22 cellular contexts compared by ENCODE assay signal in genomic region chr3:120764206-120764605, GRCh38. TPM values are rescaled to one million over a fixed set of nuclear protein-coding genes. Genes with fewer than 3 reads are reported as not detected.
DNase-seq lines count a peak whose midpoint lies in the region; ATAC-seq and TF ChIP-seq lines count a peak whose summit lies in the region.
"Had no signal": no experiment of that assay in that cellular context is flagged by ENCODE, and none has a peak within 500 bp of the region (broad histone marks: within the 10 kb centered on the region; RNA-seq: fewer than 3 reads in every experiment).

No MANE protein-coding gene starts in this region.

- H3K27me3 Mint-ChIP-seq in chondrocyte (ENCODE audit: low read depth) = no peaks in the 10 kb centered on the region
- no peaks in the 10 kb centered on the region for H3K27me3 Mint-ChIP-seq in activated T-helper 2 cell treated with anti-CD3 and anti-CD28 coated beads, Interferon-gamma antibody, Interleukin-2, Interleukin-4, amounts not matched to agents 10 μg/mL and 5 μg/mL and 100 μg/mL, durations not matched to agents 14 hours and 24 hours and 36 hours (ENCODE audit: low read depth)
- H3K27me3 Mint-ChIP-seq: stimulated activated naive CD8-positive, alpha-beta T cell treated with anti-CD3 and anti-CD28 coated beads, Interleukin-15, amount 100 ng/mL, for 72 hours had no signal

- peak; percentile 14 for ATAC-seq in HG03439 (IDR thresholded peaks at IDR 0.05; ENCODE audit: unreplicated experiment)
- ATAC-seq in psoas muscle = peak; percentile 44 to 91 (median 70)
- ATAC-seq in GM21529 (IDR thresholded peaks at IDR 0.05; ENCODE audit: unreplicated experiment) = no peak
- ATAC-seq: left cardiac atrium; stimulated activated naive CD8-positive, alpha-beta T cell treated with anti-CD3 and anti-CD28 coated beads, Interleukin-15, amount 100 ng/mL, for 72 hours; upper lobe of right lung had no signal

- no peak overlapping the region for H3K4me3 Mint-ChIP-seq in chondrocyte (ENCODE audit: unreplicated experiment)
- H3K4me3 Mint-ChIP-seq in activated T-helper 2 cell treated with anti-CD3 and anti-CD28 coated beads, Interferon-gamma antibody, Interleukin-2, Interleukin-4, amounts not matched to agents 10 μg/mL and 5 μg/mL and 100 μg/mL, durations not matched to agents 14 hours and 24 hours and 36 hours (ENCODE audit: low read depth) = no peak overlapping the region
- H3K4me3 Mint-ChIP-seq: endodermal cell; mesothelial cell of epicardium; stimulated activated naive CD8-positive, alpha-beta T cell treated with anti-CD3 and anti-CD28 coated beads, Interleukin-15, amount 100 ng/mL, for 72 hours had no signal

- TF ChIP-seq CTCF in chondrocyte (IDR thresholded peaks at IDR 0.05) (no peak), psoas muscle (IDR thresholded peaks at IDR 0.05) (no peak)

- DNase-seq in NCI-H2171 treated with DMSO at 0.1 percent for 48 hours (lab: John Stamatoyannopoulos, UW) (peak; percentile 24), NCI-H2171 (lab: John Stamatoyannopoulos, UW) (no peak), chondrocyte (ENCODE audit: low spot score) (no peak), psoas muscle (no peak), mucosa of gallbladder (ENCODE audit: low spot score) (no peak)
- DNase-seq in activated T-helper 2 cell treated with anti-CD3 and anti-CD28 coated beads, Interferon-gamma antibody, Interleukin-2, Interleukin-4, amounts not matched to agents 10 μg/mL and 5 μg/mL and 100 μg/mL, durations not matched to agents 14 hours and 24 hours and 36 hours (ENCODE audit: low spot score) = no peak
- DNase-seq: activated CD4-positive, CD25-positive, alpha-beta regulatory T cell treated with anti-CD3 and anti-CD28 coated beads, Interleukin-2, amount 50 U/mL, for 72 hours; activated effector memory CD4-positive, alpha-beta T cell treated with anti-CD3 and anti-CD28 coated beads, Interleukin-2, amount 50 U/mL, for 16 hours; C1 segment of cervical spinal cord; cerebellar nuclear complex; DMS 273 treated with DMSO at 0.1 percent for 48 hours; endodermal cell; hypothalamus; Kasumi-1; left cardiac atrium; retina; stimulated activated naive CD8-positive, alpha-beta T cell treated with anti-CD3 and anti-CD28 coated beads, Interleukin-15, amount 100 ng/mL, for 72 hours; T-helper 9 cell; upper lobe of right lung had no signal

- no peaks in the 10 kb centered on the region for H3K9me3 ChIP-seq in psoas muscle
- H3K9me3 ChIP-seq: upper lobe of right lung had no signal

- H3K9me3 Mint-ChIP-seq in chondrocyte (ENCODE audit: low read depth) = no peaks in the 10 kb centered on the region
- no peaks in the 10 kb centered on the region for H3K9me3 Mint-ChIP-seq in activated T-helper 2 cell treated with anti-CD3 and anti-CD28 coated beads, Interferon-gamma antibody, Interleukin-2, Interleukin-4, amounts not matched to agents 10 μg/mL and 5 μg/mL and 100 μg/mL, durations not matched to agents 14 hours and 24 hours and 36 hours
- H3K9me3 Mint-ChIP-seq: stimulated activated naive CD8-positive, alpha-beta T cell treated with anti-CD3 and anti-CD28 coated beads, Interleukin-15, amount 100 ng/mL, for 72 hours had no signal

- peaks cover 2% of the 10 kb centered on the region for H3K36me3 Mint-ChIP-seq in chondrocyte (ENCODE audit: low read depth)
- peaks cover 8% of the 10 kb centered on the region for H3K36me3 Mint-ChIP-seq in activated T-helper 2 cell treated with anti-CD3 and anti-CD28 coated beads, Interferon-gamma antibody, Interleukin-2, Interleukin-4, amounts not matched to agents 10 μg/mL and 5 μg/mL and 100 μg/mL, durations not matched to agents 14 hours and 24 hours and 36 hours (ENCODE audit: low read depth)

- peaks cover 33% of the 10 kb centered on the region for H3K4me1 ChIP-seq in psoas muscle

- no peak overlapping the region for H3K4me3 ChIP-seq in psoas muscle
- H3K4me3 ChIP-seq: upper lobe of right lung had no signal

- intact Hi-C loops in psoas muscle (cut with DNase I) = no loop called here
- intact Hi-C loops in activated T-helper 2 cell treated with anti-CD3 and anti-CD28 coated beads, Interferon-gamma antibody, Interleukin-2, Interleukin-4, amounts not matched to agents 10 μg/mL and 5 μg/mL and 100 μg/mL, durations not matched to agents 14 hours and 24 hours and 36 hours (cut with micrococcal nuclease) = no loop called here

- no peaks in the 10 kb centered on the region for H3K27me3 ChIP-seq in psoas muscle (ENCODE audit: insufficient read depth in 3 of 3, low read length in 2 of 3)
- H3K27me3 ChIP-seq: upper lobe of right lung had no signal

- no peaks in the 10 kb centered on the region for H3K36me3 ChIP-seq in psoas muscle (ENCODE audit: insufficient read depth in 1 of 2, low read depth in 1 of 2)
- H3K36me3 ChIP-seq: upper lobe of right lung had no signal

- H3K27ac Mint-ChIP-seq in chondrocyte (ENCODE audit: unreplicated experiment) = peak overlapping the region; percentile 38
- no peak overlapping the region for H3K27ac Mint-ChIP-seq in activated T-helper 2 cell treated with anti-CD3 and anti-CD28 coated beads, Interferon-gamma antibody, Interleukin-2, Interleukin-4, amounts not matched to agents 10 μg/mL and 5 μg/mL and 100 μg/mL, durations not matched to agents 14 hours and 24 hours and 36 hours
- H3K27ac Mint-ChIP-seq: endodermal cell; stimulated activated naive CD8-positive, alpha-beta T cell treated with anti-CD3 and anti-CD28 coated beads, Interleukin-15, amount 100 ng/mL, for 72 hours had no signal

- H3K4me1 Mint-ChIP-seq in chondrocyte (ENCODE audit: low read depth) = peaks cover 51% of the 10 kb centered on the region
- peaks cover 26% of the 10 kb centered on the region for H3K4me1 Mint-ChIP-seq in activated T-helper 2 cell treated with anti-CD3 and anti-CD28 coated beads, Interferon-gamma antibody, Interleukin-2, Interleukin-4, amounts not matched to agents 10 μg/mL and 5 μg/mL and 100 μg/mL, durations not matched to agents 14 hours and 24 hours and 36 hours (ENCODE audit: low read depth)

- peak overlapping the region; percentile 27 for H3K27ac ChIP-seq in psoas muscle
- H3K27ac ChIP-seq: upper lobe of right lung had no signal

RNA-seq across cellular contexts. Expression of gene GTF2E1, which starts 21.7 kb away (rescaled TPM):
- total RNA-seq in chondrocyte (18.0 to 22.2 TPM (median 22.2 TPM) in 3 replicates), psoas muscle (10 to 100 TPM; 11.3 to 16.1 (median 12.8) TPM), mucosa of gallbladder (12.5 TPM)
- 10 to 100 TPM in 1 of 3 donors, 1 to 10 TPM in 2; 5.0 to 19.8 (median 7.9) TPM for polyA plus RNA-seq in psoas muscle
- 23.3 and 24.7 TPM in 2 replicates for total RNA-seq in activated T-helper 2 cell treated with anti-CD3 and anti-CD28 coated beads, Interferon-gamma antibody, Interleukin-2, Interleukin-4, amounts not matched to agents 10 μg/mL and 5 μg/mL and 100 μg/mL, durations not matched to agents 14 hours and 24 hours and 36 hours

RNA-seq across cellular contexts. Expression of gene RABL3, which starts 21.9 kb away (rescaled TPM):
- total RNA-seq in chondrocyte (17.0 to 22.5 TPM (median 17.1 TPM) in 3 replicates), psoas muscle (10 to 100 TPM; 21.0 to 34.0 (median 27.6) TPM), mucosa of gallbladder (23.4 TPM)
- polyA plus RNA-seq in psoas muscle = 10 to 100 TPM; 10.3 to 23.0 (median 19.9) TPM
- 26.6 and 30.8 TPM in 2 replicates for total RNA-seq in activated T-helper 2 cell treated with anti-CD3 and anti-CD28 coated beads, Interferon-gamma antibody, Interleukin-2, Interleukin-4, amounts not matched to agents 10 μg/mL and 5 μg/mL and 100 μg/mL, durations not matched to agents 14 hours and 24 hours and 36 hours
